In the genomic region with DNA sequence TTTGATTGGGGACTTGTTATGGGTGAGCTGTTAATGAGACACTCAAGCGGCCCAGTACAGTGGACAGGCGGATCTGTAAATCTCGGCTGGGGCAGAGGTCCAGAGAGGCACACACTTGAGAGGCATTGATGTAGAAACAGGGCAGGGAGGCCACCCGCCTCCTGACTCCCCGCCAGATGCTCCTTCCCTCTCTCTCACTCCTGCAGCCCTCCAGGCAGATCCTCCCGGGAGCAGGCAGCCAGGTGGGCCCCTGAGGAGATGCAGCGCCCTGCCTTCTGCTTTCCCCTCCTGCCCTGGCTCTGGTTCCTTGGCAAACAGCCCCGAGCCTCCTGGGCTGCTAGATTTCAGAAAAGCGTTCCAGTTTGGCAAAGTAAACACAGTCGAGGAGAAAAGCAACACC, we compare ENCODE assay signal across 12 cellular contexts. TPM values are rescaled to one million over a fixed set of nuclear protein-coding genes. Genes with fewer than 3 reads are reported as not detected.
DNase-seq lines count a peak whose midpoint lies in the region; FAIRE-seq and TF ChIP-seq lines count a peak whose summit lies in the region.
"Had no signal": no experiment of that assay in that cellular context is flagged by ENCODE, and none has a peak within 500 bp of the region (broad histone marks: within the 10 kb centered on the region; RNA-seq: fewer than 3 reads in every experiment).

No MANE protein-coding gene starts in this region.

- in situ Hi-C loops in KBM-7 (cut with MboI; ENCODE audit: low pct_unique_long_range_greater_than_20kb, low sequenced_read_pairs), result loop anchor here (25.0 kb wide), 1 partner anchor 396 kb away; no protein-coding TSS in a partner anchor

- peaks cover 34% of the 10 kb centered on the region for H3K27me3 Mint-ChIP-seq in chondrocyte (ENCODE audit: low read depth)

- TF ChIP-seq CTCF in H1 (IDR thresholded peaks at IDR 0.05; ENCODE audit: control extremely low read depth in 1 of 3, insufficient read depth in 1 of 3, low read depth in 1 of 3, low read length in 3 of 3) (no peak), thyroid gland (IDR thresholded peaks at IDR 0.05) (no peak), chondrocyte (IDR thresholded peaks at IDR 0.05) (no peak)

- POLR2A ChIA-PET in H1 (lab: Charles Lee; ENCODE audit: partially characterized antibody), result interaction anchor here (1.2 kb wide), 1 partner anchor 12 kb away, joined by 3 read pairs; no protein-coding TSS in a partner anchor

- H3K23ac ChIP-seq in H1 (ENCODE audit: insufficient read length), result no peak overlapping the region

- no peaks in the 10 kb centered on the region for H3K36me3 Mint-ChIP-seq in chondrocyte (ENCODE audit: low read depth)

- H2AFZ ChIP-seq in H1 (ENCODE audit: low read length), result no peak overlapping the region

- no peak overlapping the region for H3K14ac ChIP-seq in H1 (ENCODE audit: insufficient read length)

- TF ChIP-seq RAD21 in H1 (IDR thresholded peaks at IDR 0.05 in 1 of 2, conservative IDR thresholded peaks at IDR 0.05 in 1 of 2; ENCODE audit: low read depth in 2 of 2, low read length in 2 of 2), result peak in 1 of 2 experiments; percentile 3; a peak in 1 of 4 replicates

- CTCF ChIA-PET in H1 (lab: Charles Lee; ENCODE audit: partially characterized antibody), result interaction anchor here (1.1 to 2.2 kb wide), 5 partner anchors 11 to 175 kb away, joined by 4 to 5 read pairs (median 4); no protein-coding TSS in a partner anchor

- H3K4me3 ChIP-seq in H1 (ENCODE audit: extremely low read depth in 1 of 4, insufficient read depth in 2 of 4, low read depth in 3 of 4, low read length in 4 of 4) (no peak overlapping the region), thyroid gland (replicated peaks in 1 of 3) (no peak overlapping the region)

- no peak overlapping the region for H3K9ac ChIP-seq in H1 (replicated peaks in 1 of 4; ENCODE audit: extremely low read depth in 1 of 4, low read depth in 3 of 4, low read length in 3 of 4)

- H4K5ac ChIP-seq in H1 (ENCODE audit: insufficient read length, low read depth, low read length), result no peak overlapping the region

- no peak overlapping the region for H2BK20ac ChIP-seq in H1 (ENCODE audit: low read length)

- H3K27ac ChIP-seq in H1 (ENCODE audit: low read depth, low read length) (no peak overlapping the region), thyroid gland (peak overlapping the region in 1 of 3 donors; percentile 71)
- H3K27ac ChIP-seq: HL-60 had no signal

- 60% methylated on average over 5 of the region's 10 CpGs; no CpG with 5 or more reads in 1 of the 2 experiments for WGBS in H1 (ENCODE audit: extremely low coverage in 1 of 2, insufficient coverage in 1 of 2, insufficient read length in 1 of 2, insufficient replicate concordance in 2 of 2, low coverage in 1 of 2, low lambda C conversion rate in 2 of 2, missing lambda C conversion rate in 1 of 2), 2 experiments
- WGBS in thyroid gland, 2 donors, result 8 to 10% methylated on average over 8 to 10 of the region's 10 CpGs

- peak overlapping the region; percentile 30 for H4K8ac ChIP-seq in H1 (ENCODE audit: extremely low read depth, insufficient read depth, low read length)

- FAIRE-seq in H1 (lab: Jason Lieb, UNC), result no peak
- FAIRE-seq: keratinocyte had no signal

- no peak overlapping the region for H2BK15ac ChIP-seq in H1 (ENCODE audit: low read length)

- no peak overlapping the region; a peak in 1 of 4 replicates for H3K4me2 ChIP-seq in H1 (ENCODE audit: insufficient read depth in 1 of 2, low read depth in 2 of 2, low read length in 2 of 2)

- H3K23me2 ChIP-seq in H1 (ENCODE audit: low read depth, low read length), result peaks cover 6% of the 10 kb centered on the region; the same call in 1 of the 2 replicates

- no peak overlapping the region for H2BK120ac ChIP-seq in H1 (replicated peaks; ENCODE audit: low read depth, low read length)

- H3K36me3 ChIP-seq in H1 (ENCODE audit: control insufficient read depth in 2 of 4, insufficient read depth in 4 of 4, low read length in 3 of 4) (no peaks in the 10 kb centered on the region), thyroid gland (no peaks in the 10 kb centered on the region)

- no peak overlapping the region for H3K27ac Mint-ChIP-seq in chondrocyte (ENCODE audit: unreplicated experiment)
- H3K27ac Mint-ChIP-seq: stimulated activated effector memory CD8-positive, alpha-beta T cell treated with anti-CD3 and anti-CD28 coated beads, Interleukin-12 subunit alpha, Interleukin-12 subunit beta, amount 100 ng/mL, for 72 hours had no signal

- no peak for TF ChIP-seq EP300 in H1 (IDR thresholded peaks at IDR 0.05; ENCODE audit: borderline replicate concordance in 1 of 2, low read depth in 2 of 2, low read length in 2 of 2)

- H2BK12ac ChIP-seq in H1 (ENCODE audit: low read depth, low read length), result no peak overlapping the region

- H3K4me1 ChIP-seq in H1 (replicated peaks in 1 of 4; ENCODE audit: control insufficient read depth in 3 of 4, insufficient read depth in 4 of 4, low read length in 3 of 4) (peaks cover 0 to 6% (median 2%) of the 10 kb centered on the region in 4 experiments; a peak in 3 of 7 replicates), thyroid gland (peaks cover 13 to 22% of the 10 kb centered on the region in 2 donors)

- TF ChIP-seq POLR2A in H1 (IDR thresholded peaks at IDR 0.05; ENCODE audit: control extremely low read depth in 1 of 2, low read depth in 2 of 2, low read length in 2 of 2) (no peak), thyroid gland (IDR thresholded peaks at IDR 0.05) (no peak)

- peaks cover 0 to 2% of the 10 kb centered on the region in 2 experiments for H4K20me1 ChIP-seq in H1 (replicated peaks in 1 of 2; ENCODE audit: control insufficient read depth in 1 of 2, insufficient read depth in 2 of 2, low read length in 2 of 2)

- no peaks in the 10 kb centered on the region for H3K9me3 Mint-ChIP-seq in chondrocyte (ENCODE audit: low read depth)

- intact Hi-C loops in thyroid gland (cut with DNase I), result loop anchor here (5.0 kb wide), 1 partner anchor 76 kb away; no protein-coding TSS in a partner anchor

- H2BK5ac ChIP-seq in H1 (ENCODE audit: low read depth, low read length), result no peak overlapping the region; the same call in 1 of the 2 replicates

- H3K9me3 ChIP-seq in H1 (ENCODE audit: insufficient read depth in 2 of 2, low read depth in 1 of 2, low read length in 1 of 2) (peaks cover 0 to 5% of the 10 kb centered on the region in 2 experiments; a peak in 2 of 4 replicates), thyroid gland (no peaks in the 10 kb centered on the region)

- peaks cover 17% of the 10 kb centered on the region for H3K4me1 Mint-ChIP-seq in chondrocyte (ENCODE audit: low read depth)
- H3K4me1 Mint-ChIP-seq: stimulated activated effector memory CD8-positive, alpha-beta T cell treated with anti-CD3 and anti-CD28 coated beads, Interleukin-12 subunit alpha, Interleukin-12 subunit beta, amount 100 ng/mL, for 72 hours had no signal

- H4K91ac ChIP-seq in H1 (replicated peaks; ENCODE audit: insufficient read length, low read length), result no peak overlapping the region

- H2AK5ac ChIP-seq in H1 (ENCODE audit: low read depth, low read length), result no peak overlapping the region

- no peak overlapping the region for H3K18ac ChIP-seq in H1 (ENCODE audit: extremely low read depth, low read length)

- no peaks in the 10 kb centered on the region for H3K79me2 ChIP-seq in H1 (ENCODE audit: control insufficient read depth in 1 of 2, insufficient read depth in 2 of 2, low read length in 2 of 2)

- peak; percentile 47 for DNase-seq in M059J (ENCODE audit: low read depth)
- DNase-seq in NCI-H510A (lab: John Stamatoyannopoulos, UW), result peak; percentile 55
- DNase-seq in H1 (ENCODE audit: low read depth in 1 of 2, low spot score in 2 of 2), result no peak
- DNase-seq in thyroid gland, result peak; percentile 96 to 98
- no peak for DNase-seq in chondrocyte (ENCODE audit: low spot score)
- DNase-seq in activated CD8-positive, alpha-beta memory T cell treated with anti-CD3 and anti-CD28 coated beads, Interleukin-2, amount 50 U/mL, for 48 hours, result no peak
- DNase-seq in KBM-7, result no peak
- DNase-seq: MV-4-11, SHP77 had no signal

- H3K4ac ChIP-seq in H1 (replicated peaks; ENCODE audit: insufficient read length, low read depth, low read length), result no peak overlapping the region

- H3K27me3 ChIP-seq in H1 (replicated peaks in 1 of 4; ENCODE audit: control insufficient read depth in 3 of 4, extremely low read depth in 1 of 4, insufficient read depth in 3 of 4, low read length in 3 of 4), result no peaks in the 10 kb centered on the region
- H3K27me3 ChIP-seq in thyroid gland, result no peaks in the 10 kb centered on the region

- no peaks in the 10 kb centered on the region for H3K79me1 ChIP-seq in H1 (ENCODE audit: low read depth, low read length)

- H3K56ac ChIP-seq in H1 (replicated peaks; ENCODE audit: insufficient read length, low read depth, low read length), result no peak overlapping the region

- H3K4me3 Mint-ChIP-seq in chondrocyte (ENCODE audit: unreplicated experiment), result no peak overlapping the region
- H3K4me3 Mint-ChIP-seq: stimulated activated effector memory CD8-positive, alpha-beta T cell treated with anti-CD3 and anti-CD28 coated beads, Interleukin-12 subunit alpha, Interleukin-12 subunit beta, amount 100 ng/mL, for 72 hours had no signal

TF ChIP-seq in H1, 55 proteins besides CTCF, POLR2A, EP300 and RAD21:
- TF ChIP-seq TBP (IDR thresholded peaks at IDR 0.05; ENCODE audit: low read depth, low read length) (0 out of 2 replicates have a peak, but pooled peaks have one; percentile 38), RFX5 (IDR thresholded peaks at IDR 0.05; ENCODE audit: borderline replicate concordance, low read depth, low read length) (no peak)

RNA-seq across cellular contexts. Expression of gene IFNLR1, which starts 29.2 kb away (rescaled TPM):
- 1.9 and 2.3 TPM in 2 replicates for total RNA-seq in M059J (2014; rRNA removed; shearing (Covaris generic))
- 9.2 and 10.1 TPM in 2 replicates for total RNA-seq in H1 (2021; fragmentation: NEBNext Ultra II Directional; extraction: Animal tissue kit (Norgen Biotek cat#: 25700))
- 6.8 and 11.4 TPM in 2 replicates for polyA plus RNA-seq in H1 (2011; rRNA removed)
- 7.7 TPM for polyA plus RNA-seq in H1 (2011; cell fraction: cytosol; rRNA removed)
- polyA plus RNA-seq in H1 (2011; cell fraction: nucleus; rRNA removed), result 7.6 TPM
- 9.2 to 10.8 TPM (median 9.7 TPM) in 4 replicates for polyA plus RNA-seq in H1 (2012, experiment 1 of 2)
- polyA plus RNA-seq in H1 (2012, experiment 2 of 2), result 10.1 TPM
- 10.4 TPM for polyA plus RNA-seq in H1 (2013, experiment 1 of 2)
- polyA plus RNA-seq in H1 (2013, experiment 2 of 2), result 10.1 TPM
- polyA minus RNA-seq in H1 (2011; rRNA and poly(A)+ RNA removed), result 6.6 and 11.6 TPM in 2 replicates
- 3.9 TPM for polyA minus RNA-seq in H1 (2011; cell fraction: cytosol; rRNA and poly(A)+ RNA removed)
- 7.0 TPM for polyA minus RNA-seq in H1 (2011; cell fraction: nucleus; rRNA and poly(A)+ RNA removed)
- total RNA-seq in thyroid gland, result 1 to 10 TPM; 4.7 to 9.3 (median 6.1) TPM
- 0.12 to 0.22 TPM in 2 of 3 replicates, not detected in the other for total RNA-seq in chondrocyte

Comparison
In these comparisons a context has a peak if more than half of its experiments do, and no peak if none do; other contexts are left out.
1. DNase-seq: peak in M059J (single experiment), NCI-H510A (single experiment) and thyroid gland (2 of 2); none in H1 (0 of 2), chondrocyte (single experiment), activated CD8-positive, alpha-beta memory T cell treated with anti-CD3 and anti-CD28 coated beads, Interleukin-2, amount 50 U/mL, for 48 hours (single experiment) and KBM-7 (single experiment).